In the genomic region with DNA sequence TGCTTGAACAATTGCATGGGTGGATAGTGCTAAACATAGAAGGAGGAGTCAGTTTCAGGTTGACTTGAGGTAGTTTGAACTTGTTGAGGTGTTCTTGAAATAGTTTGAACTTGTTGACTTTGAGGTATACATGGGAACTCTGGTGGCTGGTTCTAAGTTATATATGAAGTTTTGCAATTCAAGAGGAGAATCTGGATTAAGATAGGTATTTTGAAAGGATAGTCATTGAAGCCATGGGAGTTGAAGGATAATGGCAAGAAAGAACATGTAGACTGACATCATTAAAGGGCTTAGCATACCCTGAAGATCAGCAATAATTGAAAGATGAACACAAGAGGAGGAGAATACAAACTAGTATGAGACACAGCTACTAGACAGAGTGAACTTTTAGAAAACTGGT, we compare ENCODE assay signal across 29 cellular contexts.
"Had no signal": no experiment of that assay in that cellular context is flagged by ENCODE, and none has a peak within 500 bp of the region (broad histone marks: within the 10 kb centered on the region; RNA-seq: fewer than 3 reads in every experiment).

No MANE protein-coding gene starts in this region.

- H3K27me3 ChIP-seq: stomach, suprapubic skin, testis, thyroid gland, tibial artery, tibial nerve, transverse colon, upper lobe of left lung, upper lobe of right lung, uterus, vagina had no signal

- H3K9me3 ChIP-seq: stomach, suprapubic skin, testis, thoracic aorta, thyroid gland, tibial artery, tibial nerve, upper lobe of left lung, upper lobe of right lung, uterus, vagina had no signal

- H3K9me3 Mint-ChIP-seq: stimulated activated naive CD8-positive, alpha-beta T cell treated with anti-CD3 and anti-CD28 coated beads, Interleukin-15, Interleukin-2, amounts not matched to agents 100 ng/mL and 50 ng/mL, for 24 hours; type B pancreatic cell had no signal

- H3K27ac ChIP-seq: stomach, suprapubic skin, testis, thoracic aorta, thyroid gland, tibial artery, tibial nerve, transverse colon, upper lobe of left lung, upper lobe of right lung, uterus, vagina had no signal

- H3K36me3 ChIP-seq: stomach, suprapubic skin, thoracic aorta, thyroid gland, tibial artery, tibial nerve, transverse colon, upper lobe of left lung, upper lobe of right lung, uterus, vagina had no signal

- H3K27ac Mint-ChIP-seq: stimulated activated effector memory CD8-positive, alpha-beta T cell treated with anti-CD3 and anti-CD28 coated beads, Interleukin-12 subunit alpha, Interleukin-12 subunit beta, amount 100 ng/mL, for 72 hours; stimulated activated memory B cell treated with anti-CD40 and anti-IgM and Interleukin-4, amounts not matched to agents 10 μg/mL and 1 μg/mL and 100 μg/mL, for 72 hours; stimulated activated naive B cell treated with anti-CD40 and anti-IgM and Interleukin-4, amounts not matched to agents 10 μg/mL and 1 μg/mL and 100 μg/mL, for 72 hours; stimulated activated naive CD8-positive, alpha-beta T cell treated with anti-CD3 and anti-CD28 coated beads, Interleukin-15, amount 100 ng/mL, for 72 hours; stimulated activated naive CD8-positive, alpha-beta T cell treated with anti-CD3 and anti-CD28 coated beads, Interleukin-15, Interleukin-2, amounts not matched to agents 100 ng/mL and 50 ng/mL, for 24 hours; type B pancreatic cell had no signal

- FAIRE-seq: urothelium cell line had no signal

- H3K4me3 ChIP-seq: stomach, suprapubic skin, testis, thoracic aorta, thyroid gland, tibial artery, tibial nerve, transverse colon, upper lobe of left lung, upper lobe of right lung, uterus, vagina had no signal

- H3K27me3 Mint-ChIP-seq: stimulated activated memory B cell treated with anti-CD40 and anti-IgM and Interleukin-4, amounts not matched to agents 10 μg/mL and 1 μg/mL and 100 μg/mL, for 72 hours; stimulated activated naive B cell treated with anti-CD40 and anti-IgM and Interleukin-4, amounts not matched to agents 10 μg/mL and 1 μg/mL and 100 μg/mL, for 72 hours; stimulated activated naive CD8-positive, alpha-beta T cell treated with anti-CD3 and anti-CD28 coated beads, Interleukin-15, amount 100 ng/mL, for 72 hours; stimulated activated naive CD8-positive, alpha-beta T cell treated with anti-CD3 and anti-CD28 coated beads, Interleukin-15, Interleukin-2, amounts not matched to agents 100 ng/mL and 50 ng/mL, for 24 hours; type B pancreatic cell had no signal

- H3K36me3 Mint-ChIP-seq: stimulated activated effector memory CD8-positive, alpha-beta T cell treated with anti-CD3 and anti-CD28 coated beads, Interleukin-12 subunit alpha, Interleukin-12 subunit beta, amount 100 ng/mL, for 72 hours; stimulated activated memory B cell treated with anti-CD40 and anti-IgM and Interleukin-4, amounts not matched to agents 10 μg/mL and 1 μg/mL and 100 μg/mL, for 72 hours; stimulated activated naive B cell treated with anti-CD40 and anti-IgM and Interleukin-4, amounts not matched to agents 10 μg/mL and 1 μg/mL and 100 μg/mL, for 72 hours; type B pancreatic cell had no signal

- H3K4me1 Mint-ChIP-seq: stimulated activated effector memory CD8-positive, alpha-beta T cell treated with anti-CD3 and anti-CD28 coated beads, Interleukin-12 subunit alpha, Interleukin-12 subunit beta, amount 100 ng/mL, for 72 hours; stimulated activated memory B cell treated with anti-CD40 and anti-IgM and Interleukin-4, amounts not matched to agents 10 μg/mL and 1 μg/mL and 100 μg/mL, for 72 hours; stimulated activated naive B cell treated with anti-CD40 and anti-IgM and Interleukin-4, amounts not matched to agents 10 μg/mL and 1 μg/mL and 100 μg/mL, for 72 hours; stimulated activated naive CD8-positive, alpha-beta T cell treated with anti-CD3 and anti-CD28 coated beads, Interleukin-15, amount 100 ng/mL, for 72 hours had no signal

- H3K4me1 ChIP-seq: stomach, suprapubic skin, testis, thyroid gland, tibial artery, tibial nerve, transverse colon, upper lobe of left lung, upper lobe of right lung, uterus, vagina had no signal

- DNase-seq: stimulated activated CD4-positive, alpha-beta T cell treated with anti-CD3 and anti-CD28 coated beads, Interleukin-2, amount 100 ng/mL, for 48 hours; stimulated activated CD4-positive, alpha-beta T cell treated with anti-CD3 and anti-CD28 coated beads, Interleukin-4, amount 100 ng/mL, for 1 hour; stimulated activated CD4-positive, alpha-beta T cell treated with anti-CD3 and anti-CD28 coated beads, Interleukin-4, amount 100 ng/mL, for 24 hours; stimulated activated CD4-positive, alpha-beta T cell treated with anti-CD3 and anti-CD28 coated beads, Interleukin-4, amount 100 ng/mL, for 4 hours; stimulated activated CD8-positive, alpha-beta memory T cell treated with anti-CD3 and anti-CD28 coated beads, Interleukin-4, amount 100 ng/mL, for 48 hours; stimulated activated naive B cell treated with anti-CD40 and anti-IgM and Interleukin-4, amounts not matched to agents 10 μg/mL and 1 μg/mL and 100 μg/mL, for 72 hours; stimulated activated naive CD4-positive, alpha-beta T cell; stimulated activated naive CD4-positive, alpha-beta T cell treated with Interleukin-2 at 50 U/mL for 16 hours; stimulated activated naive CD8-positive, alpha-beta T cell treated with anti-CD3 and anti-CD28 coated beads, Interleukin-15, amount 100 ng/mL, for 72 hours; stimulated activated naive CD8-positive, alpha-beta T cell treated with anti-CD3 and anti-CD28 coated beads, Interleukin-15, Interleukin-2, amounts not matched to agents 100 U/mL and 50 U/mL, for 24 hours; stomach; substantia nigra; testis; thyroid gland; tibial artery; transverse colon; trophoblast cell; upper lobe of left lung; upper lobe of right lung; uterus had no signal

- H3K4me3 Mint-ChIP-seq: stimulated activated effector memory CD8-positive, alpha-beta T cell treated with anti-CD3 and anti-CD28 coated beads, Interleukin-12 subunit alpha, Interleukin-12 subunit beta, amount 100 ng/mL, for 72 hours; stimulated activated memory B cell treated with anti-CD40 and anti-IgM and Interleukin-4, amounts not matched to agents 10 μg/mL and 1 μg/mL and 100 μg/mL, for 72 hours; stimulated activated naive B cell treated with anti-CD40 and anti-IgM and Interleukin-4, amounts not matched to agents 10 μg/mL and 1 μg/mL and 100 μg/mL, for 72 hours; stimulated activated naive CD8-positive, alpha-beta T cell treated with anti-CD3 and anti-CD28 coated beads, Interleukin-15, amount 100 ng/mL, for 72 hours; stimulated activated naive CD8-positive, alpha-beta T cell treated with anti-CD3 and anti-CD28 coated beads, Interleukin-15, Interleukin-2, amounts not matched to agents 100 ng/mL and 50 ng/mL, for 24 hours; type B pancreatic cell had no signal

- ATAC-seq: stimulated activated effector memory CD8-positive, alpha-beta T cell treated with anti-CD3 and anti-CD28 coated beads, Interleukin-12 subunit alpha, Interleukin-12 subunit beta, amount 100 ng/mL, for 72 hours; stimulated activated memory B cell treated with anti-CD40 and anti-IgM and Interleukin-4, amounts not matched to agents 10 μg/mL and 1 μg/mL and 100 μg/mL, for 72 hours; stimulated activated naive B cell treated with anti-CD40 and anti-IgM and Interleukin-4, amounts not matched to agents 10 μg/mL and 1 μg/mL and 100 μg/mL, for 72 hours; stimulated activated naive CD8-positive, alpha-beta T cell treated with anti-CD3 and anti-CD28 coated beads, Interleukin-15, amount 100 ng/mL, for 72 hours; stimulated activated naive CD8-positive, alpha-beta T cell treated with anti-CD3 and anti-CD28 coated beads, Interleukin-15, Interleukin-2, amounts not matched to agents 100 U/mL and 50 U/mL, for 24 hours; upper lobe of right lung had no signal
